16 cellular contexts compared by ENCODE assay signal in genomic region chr5:33049845-33050244, GRCh38.
A peak's percentile ranks its signal among the peaks of the same experiment; 100 is the strongest.
DNase-seq lines count a peak whose midpoint lies in the region; TF ChIP-seq lines count a peak whose summit lies in the region.
"Had no signal": no experiment of that assay in that cellular context is flagged by ENCODE, and none has a peak within 500 bp of the region (broad histone marks: within the 10 kb centered on the region; RNA-seq: fewer than 3 reads in every experiment).

No MANE protein-coding gene starts in this region.

- H3K4me1 Mint-ChIP-seq in activated naive CD4-positive, alpha-beta T cell treated with anti-CD3 and anti-CD28 coated beads, Interleukin-2, amount 10 ng/mL, durations not matched to agents 7 days and 5 days = no peaks in the 10 kb centered on the region
- no peaks in the 10 kb centered on the region for H3K4me1 Mint-ChIP-seq in activated CD4-positive, alpha-beta T cell treated with anti-CD3 and anti-CD28 coated beads, Interleukin-2, amount 10 ng/mL, durations not matched to agents 7 days and 5 days
- H3K4me1 Mint-ChIP-seq: brain, GM23338, neural crest cell had no signal

- no peak overlapping the region for H3K27ac ChIP-seq in dorsolateral prefrontal cortex

- intact Hi-C loops in dorsolateral prefrontal cortex (cut with DNase I) = no loop called here

- no peak for TF ChIP-seq CTCF in epithelial cell of proximal tubule (conservative IDR thresholded peaks at IDR 0.05; ENCODE audit: low read depth, low read length)
- no peak for TF ChIP-seq CTCF in dorsolateral prefrontal cortex (IDR thresholded peaks at IDR 0.05 in 54 of 56, conservative IDR thresholded peaks at IDR 0.05 in 2 of 56; ENCODE audit: low read depth in 1 of 56, partially characterized antibody in 56 of 56)

- H3K9me3 Mint-ChIP-seq in activated naive CD4-positive, alpha-beta T cell treated with anti-CD3 and anti-CD28 coated beads, Interleukin-2, amount 10 ng/mL, durations not matched to agents 7 days and 5 days = peaks cover 4% of the 10 kb centered on the region
- H3K9me3 Mint-ChIP-seq in activated CD4-positive, alpha-beta T cell treated with anti-CD3 and anti-CD28 coated beads, Interleukin-2, amount 10 ng/mL, durations not matched to agents 7 days and 5 days = no peaks in the 10 kb centered on the region
- H3K9me3 Mint-ChIP-seq: type B pancreatic cell had no signal

- CTCF ChIA-PET in activated naive CD4-positive, alpha-beta T cell treated with anti-CD3 and anti-CD28 coated beads, Interleukin-2, amount 10 ng/mL, durations not matched to agents 7 days and 5 days (lab: Charles Lee) = no interaction called here
- CTCF ChIA-PET in activated CD4-positive, alpha-beta T cell treated with anti-CD3 and anti-CD28 coated beads, Interleukin-2, amount 10 ng/mL, durations not matched to agents 7 days and 5 days (lab: Charles Lee) = no interaction called here

- no peaks in the 10 kb centered on the region for H3K27me3 Mint-ChIP-seq in activated naive CD4-positive, alpha-beta T cell treated with anti-CD3 and anti-CD28 coated beads, Interleukin-2, amount 10 ng/mL, durations not matched to agents 7 days and 5 days
- H3K27me3 Mint-ChIP-seq in activated CD4-positive, alpha-beta T cell treated with anti-CD3 and anti-CD28 coated beads, Interleukin-2, amount 10 ng/mL, durations not matched to agents 7 days and 5 days = no peaks in the 10 kb centered on the region
- H3K27me3 Mint-ChIP-seq: type B pancreatic cell had no signal

- no peaks in the 10 kb centered on the region for H3K36me3 Mint-ChIP-seq in activated naive CD4-positive, alpha-beta T cell treated with anti-CD3 and anti-CD28 coated beads, Interleukin-2, amount 10 ng/mL, durations not matched to agents 7 days and 5 days
- H3K36me3 Mint-ChIP-seq in activated CD4-positive, alpha-beta T cell treated with anti-CD3 and anti-CD28 coated beads, Interleukin-2, amount 10 ng/mL, durations not matched to agents 7 days and 5 days (ENCODE audit: low read depth) = no peaks in the 10 kb centered on the region
- H3K36me3 Mint-ChIP-seq: brain, type B pancreatic cell had no signal

- no peak overlapping the region for H3K4me3 Mint-ChIP-seq in activated naive CD4-positive, alpha-beta T cell treated with anti-CD3 and anti-CD28 coated beads, Interleukin-2, amount 10 ng/mL, durations not matched to agents 7 days and 5 days
- no peak overlapping the region for H3K4me3 Mint-ChIP-seq in activated CD4-positive, alpha-beta T cell treated with anti-CD3 and anti-CD28 coated beads, Interleukin-2, amount 10 ng/mL, durations not matched to agents 7 days and 5 days
- H3K4me3 Mint-ChIP-seq: brain, GM23338, neural crest cell, type B pancreatic cell had no signal

- DNase-seq in ELR (ENCODE audit: low read depth) (peak; percentile 97), RKO (ENCODE audit: low spot score) (peak; percentile 84), epithelial cell of proximal tubule (ENCODE audit: low read depth) (peak; percentile 71), renal cortical epithelial cell (ENCODE audit: low read depth) (peak; percentile 94), Ammon's horn (ENCODE audit: low spot score) (no peak), dorsolateral prefrontal cortex (no peak)
- no peak for DNase-seq in activated naive CD4-positive, alpha-beta T cell treated with anti-CD3 and anti-CD28 coated beads, Interleukin-2, amount 10 ng/mL, durations not matched to agents 7 days and 5 days
- no peak for DNase-seq in activated CD4-positive, alpha-beta T cell treated with anti-CD3 and anti-CD28 coated beads, Interleukin-2, amount 10 ng/mL, durations not matched to agents 7 days and 5 days
- DNase-seq: DMS53; NCI-H1694 treated with DMSO at 0.1 percent for 48 hours; SHP77 treated with DMSO at 0.1 percent for 48 hours; stimulated activated CD4-positive, alpha-beta T cell treated with anti-CD3 and anti-CD28 coated beads, Interleukin-4, amount 100 ng/mL, for 1 hour had no signal

- H3K4me3 ChIP-seq in epithelial cell of proximal tubule (ENCODE audit: low read depth, low read length) = no peak overlapping the region
- no peak overlapping the region for H3K4me3 ChIP-seq in dorsolateral prefrontal cortex
- H3K4me3 ChIP-seq: GM23338 had no signal

- no peaks in the 10 kb centered on the region for H3K27me3 ChIP-seq in dorsolateral prefrontal cortex

- POLR2A ChIA-PET in activated CD4-positive, alpha-beta T cell treated with anti-CD3 and anti-CD28 coated beads, Interleukin-2, amount 10 ng/mL, durations not matched to agents 7 days and 5 days (lab: Charles Lee) = no interaction called here

- H3K27ac Mint-ChIP-seq in activated naive CD4-positive, alpha-beta T cell treated with anti-CD3 and anti-CD28 coated beads, Interleukin-2, amount 10 ng/mL, durations not matched to agents 7 days and 5 days = no peak overlapping the region
- H3K27ac Mint-ChIP-seq in activated CD4-positive, alpha-beta T cell treated with anti-CD3 and anti-CD28 coated beads, Interleukin-2, amount 10 ng/mL, durations not matched to agents 7 days and 5 days = no peak overlapping the region
- H3K27ac Mint-ChIP-seq: brain, GM23338, type B pancreatic cell had no signal

Comparison
In these comparisons a context has a peak if more than half of its experiments do, and no peak if none do; other contexts are left out.
1. DNase-seq: peak in ELR (single experiment), RKO (single experiment), epithelial cell of proximal tubule (single experiment) and renal cortical epithelial cell (single experiment); none in Ammon's horn (single experiment), activated naive CD4-positive, alpha-beta T cell treated with anti-CD3 and anti-CD28 coated beads, Interleukin-2, amount 10 ng/mL, durations not matched to agents 7 days and 5 days (single experiment), dorsolateral prefrontal cortex (0 of 10) and activated CD4-positive, alpha-beta T cell treated with anti-CD3 and anti-CD28 coated beads, Interleukin-2, amount 10 ng/mL, durations not matched to agents 7 days and 5 days (single experiment).